1 cellular context compared by ENCODE assay signal in the genomic region with DNA sequence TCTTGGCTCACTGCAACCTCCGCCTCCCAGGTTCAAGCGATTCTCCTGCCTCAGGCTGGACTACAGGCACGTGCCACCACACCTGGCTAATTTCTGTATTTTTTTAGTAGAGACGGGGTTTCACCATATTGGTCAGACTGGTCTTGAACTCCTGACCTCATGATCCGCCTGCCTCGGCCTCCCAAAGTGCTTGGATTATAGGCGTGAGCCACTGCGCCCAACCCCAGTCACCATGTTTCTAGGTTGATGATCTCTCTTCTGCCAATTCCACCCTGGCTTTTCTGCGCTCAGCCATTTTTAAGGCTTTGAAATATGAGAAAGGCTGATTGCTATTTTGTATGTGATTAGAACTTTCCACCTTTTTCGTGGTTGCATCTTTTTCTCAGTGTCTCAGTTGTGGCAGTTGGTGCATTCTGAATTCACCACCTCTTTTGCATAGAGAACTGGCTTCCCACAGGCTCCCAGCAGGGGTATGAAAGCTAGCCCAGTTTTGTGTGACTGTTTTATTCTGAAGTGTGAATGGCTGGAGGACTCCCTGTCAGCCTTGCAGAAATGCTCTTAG.
A peak's percentile ranks its signal among the peaks of the same experiment; 100 is the strongest.
TF ChIP-seq lines count a peak whose summit lies in the region.

No MANE protein-coding gene starts in this region.

TF ChIP-seq in GM12878, 131 proteins besides CTCF, POLR2A, EP300 and RAD21 (continued from another document and continues in another):
- TF ChIP-seq, protein P1, sequence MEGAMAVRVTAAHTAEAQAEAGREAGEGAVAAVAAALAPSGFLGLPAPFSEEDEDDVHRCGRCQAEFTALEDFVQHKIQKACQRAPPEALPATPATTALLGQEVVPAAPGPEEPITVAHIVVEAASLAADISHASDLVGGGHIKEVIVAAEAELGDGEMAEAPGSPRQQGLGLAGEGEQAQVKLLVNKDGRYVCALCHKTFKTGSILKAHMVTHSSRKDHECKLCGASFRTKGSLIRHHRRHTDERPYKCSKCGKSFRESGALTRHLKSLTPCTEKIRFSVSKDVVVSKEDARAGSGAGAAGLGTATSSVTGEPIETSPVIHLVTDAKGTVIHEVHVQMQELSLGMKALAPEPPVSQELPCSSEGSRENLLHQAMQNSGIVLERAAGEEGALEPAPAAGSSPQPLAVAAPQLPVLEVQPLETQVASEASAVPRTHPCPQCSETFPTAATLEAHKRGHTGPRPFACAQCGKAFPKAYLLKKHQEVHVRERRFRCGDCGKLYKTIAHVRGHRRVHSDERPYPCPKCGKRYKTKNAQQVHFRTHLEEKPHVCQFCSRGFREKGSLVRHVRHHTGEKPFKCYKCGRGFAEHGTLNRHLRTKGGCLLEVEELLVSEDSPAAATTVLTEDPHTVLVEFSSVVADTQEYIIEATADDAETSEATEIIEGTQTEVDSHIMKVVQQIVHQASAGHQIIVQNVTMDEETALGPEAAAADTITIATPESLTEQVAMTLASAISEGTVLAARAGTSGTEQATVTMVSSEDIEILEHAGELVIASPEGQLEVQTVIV (IDR thresholded peaks at IDR 0.05; ENCODE audit: borderline replicate concordance, partially characterized antibody) = no peak
- TF ChIP-seq HCFC1 (IDR thresholded peaks at IDR 0.05; ENCODE audit: low read length) (no peak), ZNF24 (IDR thresholded peaks at IDR 0.05) (no peak), MYB (IDR thresholded peaks at IDR 0.05; ENCODE audit: borderline replicate concordance, low read depth, low read length) (no peak), BMI1 (IDR thresholded peaks at IDR 0.05; ENCODE audit: borderline replicate concordance) (no peak), STAT1 (conservative IDR thresholded peaks at IDR 0.05) (no peak), CBX3 (IDR thresholded peaks at IDR 0.05; ENCODE audit: borderline replicate concordance, low read depth) (no peak), HDAC6 (IDR thresholded peaks at IDR 0.05; ENCODE audit: unreplicated experiment) (no peak), FOXK2 (IDR thresholded peaks at IDR 0.05) (no peak), NR2C1 (IDR thresholded peaks at IDR 0.05) (no peak), MEF2A (IDR thresholded peaks at IDR 0.05; ENCODE audit: insufficient read depth, low read depth, low read length) (no peak), ASH2L (IDR thresholded peaks at IDR 0.05; ENCODE audit: borderline replicate concordance, low read depth) (0 out of 2 replicates have a peak, but pooled peaks have one; percentile 49), TARDBP (IDR thresholded peaks at IDR 0.05; ENCODE audit: borderline replicate concordance) (no peak), BHLHE40 (IDR thresholded peaks at IDR 0.05; ENCODE audit: borderline replicate concordance in 1 of 2, low read depth in 2 of 2, low read length in 1 of 2) (peak; percentile 79 to 97), NBN (IDR thresholded peaks at IDR 0.05) (peak; percentile 90), ATF7 (IDR thresholded peaks at IDR 0.05; ENCODE audit: low read depth) (peak; percentile 83), WRNIP1 (IDR thresholded peaks at IDR 0.05; ENCODE audit: borderline replicate concordance, low read depth, low read length) (no peak), CBFB (IDR thresholded peaks at IDR 0.05; ENCODE audit: low read depth) (0 out of 2 replicates have a peak, but pooled peaks have one; percentile 19), SPI1 (IDR thresholded peaks at IDR 0.05; ENCODE audit: borderline replicate concordance, insufficient read depth, low read depth, low read length) (no peak), BACH1 (IDR thresholded peaks at IDR 0.05; ENCODE audit: borderline replicate concordance) (no peak; the same call in 1 of the 2 replicates), ZNF622 (IDR thresholded peaks at IDR 0.05) (no peak), PAX8 (IDR thresholded peaks at IDR 0.05) (no peak), KLF5 (IDR thresholded peaks at IDR 0.05; ENCODE audit: partially characterized antibody) (no peak), PML (IDR thresholded peaks at IDR 0.05; ENCODE audit: low read length) (0 out of 2 replicates have a peak, but pooled peaks have one; percentile 46), CBX5 (IDR thresholded peaks at IDR 0.05; ENCODE audit: low read depth) (no peak), CHD2 (IDR thresholded peaks at IDR 0.05; ENCODE audit: borderline replicate concordance, low read depth, low read length) (no peak), YY1 (IDR thresholded peaks at IDR 0.05; ENCODE audit: low read depth, low read length) (0 out of 2 replicates have a peak, but pooled peaks have one; percentile 10), ETV6 (conservative IDR thresholded peaks at IDR 0.05 in 1 of 2, IDR thresholded peaks at IDR 0.05 in 1 of 2; ENCODE audit: borderline replicate concordance in 1 of 2, low read depth in 1 of 2) (no peak), RUNX3 (IDR thresholded peaks at IDR 0.05; ENCODE audit: low read length) (peak; percentile 95), CHD1 (IDR thresholded peaks at IDR 0.05; ENCODE audit: low read depth, low read length) (no peak)
- TF ChIP-seq, protein P2, sequence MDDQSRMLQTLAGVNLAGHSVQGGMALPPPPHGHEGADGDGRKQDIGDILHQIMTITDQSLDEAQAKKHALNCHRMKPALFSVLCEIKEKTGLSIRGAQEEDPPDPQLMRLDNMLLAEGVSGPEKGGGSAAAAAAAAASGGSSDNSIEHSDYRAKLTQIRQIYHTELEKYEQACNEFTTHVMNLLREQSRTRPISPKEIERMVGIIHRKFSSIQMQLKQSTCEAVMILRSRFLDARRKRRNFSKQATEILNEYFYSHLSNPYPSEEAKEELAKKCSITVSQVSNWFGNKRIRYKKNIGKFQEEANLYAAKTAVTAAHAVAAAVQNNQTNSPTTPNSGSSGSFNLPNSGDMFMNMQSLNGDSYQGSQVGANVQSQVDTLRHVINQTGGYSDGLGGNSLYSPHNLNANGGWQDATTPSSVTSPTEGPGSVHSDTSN (IDR thresholded peaks at IDR 0.05; ENCODE audit: insufficient replicate concordance, low read depth, low read length) = no peak
- TF ChIP-seq, protein P3, sequence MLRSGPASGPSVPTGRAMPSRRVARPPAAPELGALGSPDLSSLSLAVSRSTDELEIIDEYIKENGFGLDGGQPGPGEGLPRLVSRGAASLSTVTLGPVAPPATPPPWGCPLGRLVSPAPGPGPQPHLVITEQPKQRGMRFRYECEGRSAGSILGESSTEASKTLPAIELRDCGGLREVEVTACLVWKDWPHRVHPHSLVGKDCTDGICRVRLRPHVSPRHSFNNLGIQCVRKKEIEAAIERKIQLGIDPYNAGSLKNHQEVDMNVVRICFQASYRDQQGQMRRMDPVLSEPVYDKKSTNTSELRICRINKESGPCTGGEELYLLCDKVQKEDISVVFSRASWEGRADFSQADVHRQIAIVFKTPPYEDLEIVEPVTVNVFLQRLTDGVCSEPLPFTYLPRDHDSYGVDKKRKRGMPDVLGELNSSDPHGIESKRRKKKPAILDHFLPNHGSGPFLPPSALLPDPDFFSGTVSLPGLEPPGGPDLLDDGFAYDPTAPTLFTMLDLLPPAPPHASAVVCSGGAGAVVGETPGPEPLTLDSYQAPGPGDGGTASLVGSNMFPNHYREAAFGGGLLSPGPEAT (IDR thresholded peaks at IDR 0.05; ENCODE audit: low read depth) = peak; percentile 77; the same call in 1 of the 2 replicates
- TF ChIP-seq, protein P4, sequence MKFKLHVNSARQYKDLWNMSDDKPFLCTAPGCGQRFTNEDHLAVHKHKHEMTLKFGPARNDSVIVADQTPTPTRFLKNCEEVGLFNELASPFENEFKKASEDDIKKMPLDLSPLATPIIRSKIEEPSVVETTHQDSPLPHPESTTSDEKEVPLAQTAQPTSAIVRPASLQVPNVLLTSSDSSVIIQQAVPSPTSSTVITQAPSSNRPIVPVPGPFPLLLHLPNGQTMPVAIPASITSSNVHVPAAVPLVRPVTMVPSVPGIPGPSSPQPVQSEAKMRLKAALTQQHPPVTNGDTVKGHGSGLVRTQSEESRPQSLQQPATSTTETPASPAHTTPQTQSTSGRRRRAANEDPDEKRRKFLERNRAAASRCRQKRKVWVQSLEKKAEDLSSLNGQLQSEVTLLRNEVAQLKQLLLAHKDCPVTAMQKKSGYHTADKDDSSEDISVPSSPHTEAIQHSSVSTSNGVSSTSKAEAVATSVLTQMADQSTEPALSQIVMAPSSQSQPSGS (IDR thresholded peaks at IDR 0.05; ENCODE audit: low read length) = 0 out of 2 replicates have a peak, but pooled peaks have one; percentile 22
- TF ChIP-seq, protein P5, sequence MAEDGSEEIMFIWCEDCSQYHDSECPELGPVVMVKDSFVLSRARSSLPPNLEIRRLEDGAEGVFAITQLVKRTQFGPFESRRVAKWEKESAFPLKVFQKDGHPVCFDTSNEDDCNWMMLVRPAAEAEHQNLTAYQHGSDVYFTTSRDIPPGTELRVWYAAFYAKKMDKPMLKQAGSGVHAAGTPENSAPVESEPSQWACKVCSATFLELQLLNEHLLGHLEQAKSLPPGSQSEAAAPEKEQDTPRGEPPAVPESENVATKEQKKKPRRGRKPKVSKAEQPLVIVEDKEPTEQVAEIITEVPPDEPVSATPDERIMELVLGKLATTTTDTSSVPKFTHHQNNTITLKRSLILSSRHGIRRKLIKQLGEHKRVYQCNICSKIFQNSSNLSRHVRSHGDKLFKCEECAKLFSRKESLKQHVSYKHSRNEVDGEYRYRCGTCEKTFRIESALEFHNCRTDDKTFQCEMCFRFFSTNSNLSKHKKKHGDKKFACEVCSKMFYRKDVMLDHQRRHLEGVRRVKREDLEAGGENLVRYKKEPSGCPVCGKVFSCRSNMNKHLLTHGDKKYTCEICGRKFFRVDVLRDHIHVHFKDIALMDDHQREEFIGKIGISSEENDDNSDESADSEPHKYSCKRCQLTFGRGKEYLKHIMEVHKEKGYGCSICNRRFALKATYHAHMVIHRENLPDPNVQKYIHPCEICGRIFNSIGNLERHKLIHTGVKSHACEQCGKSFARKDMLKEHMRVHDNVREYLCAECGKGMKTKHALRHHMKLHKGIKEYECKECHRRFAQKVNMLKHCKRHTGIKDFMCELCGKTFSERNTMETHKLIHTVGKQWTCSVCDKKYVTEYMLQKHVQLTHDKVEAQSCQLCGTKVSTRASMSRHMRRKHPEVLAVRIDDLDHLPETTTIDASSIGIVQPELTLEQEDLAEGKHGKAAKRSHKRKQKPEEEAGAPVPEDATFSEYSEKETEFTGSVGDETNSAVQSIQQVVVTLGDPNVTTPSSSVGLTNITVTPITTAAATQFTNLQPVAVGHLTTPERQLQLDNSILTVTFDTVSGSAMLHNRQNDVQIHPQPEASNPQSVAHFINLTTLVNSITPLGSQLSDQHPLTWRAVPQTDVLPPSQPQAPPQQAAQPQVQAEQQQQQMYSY (CRISPR knock-in tag; IDR thresholded peaks at IDR 0.05) = no peak
- TF ChIP-seq, protein P6, sequence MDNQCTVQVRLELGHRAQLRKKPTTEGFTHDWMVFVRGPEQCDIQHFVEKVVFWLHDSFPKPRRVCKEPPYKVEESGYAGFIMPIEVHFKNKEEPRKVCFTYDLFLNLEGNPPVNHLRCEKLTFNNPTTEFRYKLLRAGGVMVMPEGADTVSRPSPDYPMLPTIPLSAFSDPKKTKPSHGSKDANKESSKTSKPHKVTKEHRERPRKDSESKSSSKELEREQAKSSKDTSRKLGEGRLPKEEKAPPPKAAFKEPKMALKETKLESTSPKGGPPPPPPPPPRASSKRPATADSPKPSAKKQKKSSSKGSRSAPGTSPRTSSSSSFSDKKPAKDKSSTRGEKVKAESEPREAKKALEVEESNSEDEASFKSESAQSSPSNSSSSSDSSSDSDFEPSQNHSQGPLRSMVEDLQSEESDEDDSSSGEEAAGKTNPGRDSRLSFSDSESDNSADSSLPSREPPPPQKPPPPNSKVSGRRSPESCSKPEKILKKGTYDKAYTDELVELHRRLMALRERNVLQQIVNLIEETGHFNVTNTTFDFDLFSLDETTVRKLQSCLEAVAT (IDR thresholded peaks at IDR 0.05) = peak; percentile 92
- TF ChIP-seq, protein P7, sequence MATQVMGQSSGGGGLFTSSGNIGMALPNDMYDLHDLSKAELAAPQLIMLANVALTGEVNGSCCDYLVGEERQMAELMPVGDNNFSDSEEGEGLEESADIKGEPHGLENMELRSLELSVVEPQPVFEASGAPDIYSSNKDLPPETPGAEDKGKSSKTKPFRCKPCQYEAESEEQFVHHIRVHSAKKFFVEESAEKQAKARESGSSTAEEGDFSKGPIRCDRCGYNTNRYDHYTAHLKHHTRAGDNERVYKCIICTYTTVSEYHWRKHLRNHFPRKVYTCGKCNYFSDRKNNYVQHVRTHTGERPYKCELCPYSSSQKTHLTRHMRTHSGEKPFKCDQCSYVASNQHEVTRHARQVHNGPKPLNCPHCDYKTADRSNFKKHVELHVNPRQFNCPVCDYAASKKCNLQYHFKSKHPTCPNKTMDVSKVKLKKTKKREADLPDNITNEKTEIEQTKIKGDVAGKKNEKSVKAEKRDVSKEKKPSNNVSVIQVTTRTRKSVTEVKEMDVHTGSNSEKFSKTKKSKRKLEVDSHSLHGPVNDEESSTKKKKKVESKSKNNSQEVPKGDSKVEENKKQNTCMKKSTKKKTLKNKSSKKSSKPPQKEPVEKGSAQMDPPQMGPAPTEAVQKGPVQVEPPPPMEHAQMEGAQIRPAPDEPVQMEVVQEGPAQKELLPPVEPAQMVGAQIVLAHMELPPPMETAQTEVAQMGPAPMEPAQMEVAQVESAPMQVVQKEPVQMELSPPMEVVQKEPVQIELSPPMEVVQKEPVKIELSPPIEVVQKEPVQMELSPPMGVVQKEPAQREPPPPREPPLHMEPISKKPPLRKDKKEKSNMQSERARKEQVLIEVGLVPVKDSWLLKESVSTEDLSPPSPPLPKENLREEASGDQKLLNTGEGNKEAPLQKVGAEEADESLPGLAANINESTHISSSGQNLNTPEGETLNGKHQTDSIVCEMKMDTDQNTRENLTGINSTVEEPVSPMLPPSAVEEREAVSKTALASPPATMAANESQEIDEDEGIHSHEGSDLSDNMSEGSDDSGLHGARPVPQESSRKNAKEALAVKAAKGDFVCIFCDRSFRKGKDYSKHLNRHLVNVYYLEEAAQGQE (IDR thresholded peaks at IDR 0.05; ENCODE audit: low read depth, low read length) = no peak
- TF ChIP-seq, protein P8, sequence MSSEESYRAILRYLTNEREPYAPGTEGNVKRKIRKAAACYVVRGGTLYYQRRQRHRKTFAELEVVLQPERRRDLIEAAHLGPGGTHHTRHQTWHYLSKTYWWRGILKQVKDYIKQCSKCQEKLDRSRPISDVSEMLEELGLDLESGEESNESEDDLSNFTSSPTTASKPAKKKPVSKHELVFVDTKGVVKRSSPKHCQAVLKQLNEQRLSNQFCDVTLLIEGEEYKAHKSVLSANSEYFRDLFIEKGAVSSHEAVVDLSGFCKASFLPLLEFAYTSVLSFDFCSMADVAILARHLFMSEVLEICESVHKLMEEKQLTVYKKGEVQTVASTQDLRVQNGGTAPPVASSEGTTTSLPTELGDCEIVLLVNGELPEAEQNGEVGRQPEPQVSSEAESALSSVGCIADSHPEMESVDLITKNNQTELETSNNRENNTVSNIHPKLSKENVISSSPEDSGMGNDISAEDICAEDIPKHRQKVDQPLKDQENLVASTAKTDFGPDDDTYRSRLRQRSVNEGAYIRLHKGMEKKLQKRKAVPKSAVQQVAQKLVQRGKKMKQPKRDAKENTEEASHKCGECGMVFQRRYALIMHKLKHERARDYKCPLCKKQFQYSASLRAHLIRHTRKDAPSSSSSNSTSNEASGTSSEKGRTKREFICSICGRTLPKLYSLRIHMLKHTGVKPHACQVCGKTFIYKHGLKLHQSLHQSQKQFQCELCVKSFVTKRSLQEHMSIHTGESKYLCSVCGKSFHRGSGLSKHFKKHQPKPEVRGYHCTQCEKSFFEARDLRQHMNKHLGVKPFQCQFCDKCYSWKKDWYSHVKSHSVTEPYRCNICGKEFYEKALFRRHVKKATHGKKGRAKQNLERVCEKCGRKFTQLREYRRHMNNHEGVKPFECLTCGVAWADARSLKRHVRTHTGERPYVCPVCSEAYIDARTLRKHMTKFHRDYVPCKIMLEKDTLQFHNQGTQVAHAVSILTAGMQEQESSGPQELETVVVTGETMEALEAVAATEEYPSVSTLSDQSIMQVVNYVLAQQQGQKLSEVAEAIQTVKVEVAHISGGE (CRISPR knock-in tag; IDR thresholded peaks at IDR 0.05) = no peak
